In genomic region chr3:52845691-52846426, GRCh38 we compare ENCODE assay signal across 6 cellular contexts. TPM values are rescaled to one million over a fixed set of nuclear protein-coding genes. Genes with fewer than 3 reads are reported as not detected.
DNase-seq lines count a peak whose midpoint lies in the region; ATAC-seq and TF ChIP-seq lines count a peak whose summit lies in the region.

No MANE protein-coding gene starts in this region.

- TF ChIP-seq CTCF in HFFc6 (IDR thresholded peaks at IDR 0.05), result peak; percentile 79
- peak; percentile 28 to 60 for TF ChIP-seq CTCF in brain (conservative IDR thresholded peaks at IDR 0.05)
- peak; percentile 42 for TF ChIP-seq CTCF in progenitor cell of endocrine pancreas (IDR thresholded peaks at IDR 0.05; ENCODE audit: unreplicated experiment)

- no peak for ATAC-seq in HG03457 (IDR thresholded peaks at IDR 0.05; ENCODE audit: unreplicated experiment)

- H3K9me3 Mint-ChIP-seq in HFFc6 (no peaks in the 10 kb centered on the region), brain (no peaks in the 10 kb centered on the region), progenitor cell of endocrine pancreas (ENCODE audit: low read depth) (no peaks in the 10 kb centered on the region)

- DNase-seq in HFFc6 (no peak), progenitor cell of endocrine pancreas (ENCODE audit: low spot score, unreplicated experiment) (no peak), AG08396 (ENCODE audit: low spot score) (no peak), NCI-H2171 (lab: John Stamatoyannopoulos, UW) (no peak)

- H3K36me3 Mint-ChIP-seq in HFFc6 (ENCODE audit: low read depth) (peaks cover 7% of the 10 kb centered on the region; the same call in 1 of the 2 replicates), brain (peaks cover 56% of the 10 kb centered on the region), progenitor cell of endocrine pancreas (ENCODE audit: insufficient read depth) (no peaks in the 10 kb centered on the region)

- H3K4me1 Mint-ChIP-seq in HFFc6 (ENCODE audit: low read depth) (peaks cover 9% of the 10 kb centered on the region), brain (peaks cover 32% of the 10 kb centered on the region), progenitor cell of endocrine pancreas (ENCODE audit: low read depth) (peaks cover 1% of the 10 kb centered on the region)

- H3K27me3 Mint-ChIP-seq in HFFc6 (ENCODE audit: insufficient read depth) (peaks cover 3% of the 10 kb centered on the region), brain (peaks cover 2% of the 10 kb centered on the region), progenitor cell of endocrine pancreas (no peaks in the 10 kb centered on the region)

- H3K4me3 Mint-ChIP-seq in HFFc6 (no peak overlapping the region), brain (no peak overlapping the region), progenitor cell of endocrine pancreas (ENCODE audit: low read depth) (no peak overlapping the region)

- H3K27ac Mint-ChIP-seq in HFFc6, result no peak overlapping the region
- H3K27ac Mint-ChIP-seq in brain, result peak overlapping the region in 3 of 5 experiments; percentile 76 to 88 (median 82)
- no peak overlapping the region for H3K27ac Mint-ChIP-seq in progenitor cell of endocrine pancreas

RNA-seq across cellular contexts. Expression of gene MUSTN1, which starts 11.0 kb away (rescaled TPM):
- under 1 TPM in 1 of 6 experiments, not detected in 5; 0.39 TPM for total RNA-seq in HFFc6 (2021; fragmentation: NEBNext Ultra II Directional; extraction: Animal tissue kit (Norgen Biotek cat#: 25700))
- 25.5 TPM for polyA plus RNA-seq in brain (ENCODE audit: insufficient read depth, low read depth, low replicate concordance)
- not detected in 2 replicates for total RNA-seq in progenitor cell of endocrine pancreas

RNA-seq across cellular contexts. Expression of gene ITIH4, which starts 15.4 kb away (rescaled TPM):
- 1 to 10 TPM in 2 of 6 experiments, under 1 TPM in 4; 0.55 to 2.4 (median 0.79) TPM for total RNA-seq in HFFc6 (2021; fragmentation: NEBNext Ultra II Directional; extraction: Animal tissue kit (Norgen Biotek cat#: 25700))
- polyA plus RNA-seq in brain (ENCODE audit: insufficient read depth, low read depth, low replicate concordance), result 0.46 TPM
- total RNA-seq in progenitor cell of endocrine pancreas, result 2.9 and 9.7 TPM in 2 replicates

RNA-seq across cellular contexts. Expression of gene ITIH3, which starts 51.3 kb away (rescaled TPM):
- 1 to 10 TPM in 1 of 6 experiments, under 1 TPM in 5; 0.59 to 1.3 (median 0.70) TPM for total RNA-seq in HFFc6 (2021; fragmentation: NEBNext Ultra II Directional; extraction: Animal tissue kit (Norgen Biotek cat#: 25700))
- polyA plus RNA-seq in brain (ENCODE audit: insufficient read depth, low read depth, low replicate concordance), result 0.54 TPM
- 0.87 and 1.2 TPM in 2 replicates for total RNA-seq in progenitor cell of endocrine pancreas

RNA-seq across cellular contexts. Expression of gene STIMATE, which starts 51.5 kb away (rescaled TPM):
- total RNA-seq in HFFc6 (2021; fragmentation: NEBNext Ultra II Directional; extraction: Animal tissue kit (Norgen Biotek cat#: 25700)), result 10 to 100 TPM; 18.4 to 25.6 (median 21.7) TPM
- polyA plus RNA-seq in brain (ENCODE audit: insufficient read depth, low read depth, low replicate concordance), result 6.4 TPM
- 17.4 and 18.4 TPM in 2 replicates for total RNA-seq in progenitor cell of endocrine pancreas

Comparison
In these comparisons a context has a peak if more than half of its experiments do, and no peak if none do; other contexts are left out.
1. H3K27ac Mint-ChIP-seq: peak in brain (3 of 5); none in HFFc6 (single experiment) and progenitor cell of endocrine pancreas (single experiment).
2. Peak in every context shown above with its lines, with median percentiles within 50 percentile points of each other: CTCF ChIP-seq.